In the genomic region with DNA sequence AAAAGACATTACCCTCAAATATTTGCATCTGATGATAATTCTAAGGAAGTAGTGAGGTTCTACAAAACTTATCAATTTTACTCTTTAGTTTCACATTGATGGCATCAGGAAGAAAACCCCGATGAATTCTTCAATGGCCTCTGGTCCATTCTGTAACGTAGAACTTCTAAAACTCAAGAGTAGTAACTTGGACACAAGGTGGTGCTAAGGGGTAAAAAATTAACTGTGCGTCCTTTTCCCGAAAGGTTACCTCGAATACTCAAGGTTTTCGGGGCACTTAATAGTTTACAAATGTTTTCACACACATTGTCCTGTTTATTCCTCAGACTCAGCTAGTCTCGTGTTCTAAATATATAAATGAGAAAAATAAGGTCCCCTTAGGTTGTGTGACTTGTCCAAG, we compare ENCODE assay signal across 14 cellular contexts.
DNase-seq lines count a peak whose midpoint lies in the region; TF ChIP-seq lines count a peak whose summit lies in the region.
"Had no signal": no experiment of that assay in that cellular context is flagged by ENCODE, and none has a peak within 500 bp of the region (broad histone marks: within the 10 kb centered on the region; RNA-seq: fewer than 3 reads in every experiment).

No MANE protein-coding gene starts in this region.

- intact Hi-C loops in uterus (cut with DNase I; ENCODE audit: low total_unique reads) (no loop called here), esophagus squamous epithelium (cut with DNase I) (no loop called here)

- 47 to 56% methylated on average over 7 of the region's 7 CpGs for WGBS in esophagus squamous epithelium, 2 donors

- no peaks in the 10 kb centered on the region for H3K36me3 ChIP-seq in uterus
- no peaks in the 10 kb centered on the region for H3K36me3 ChIP-seq in esophagus squamous epithelium

- H3K27ac ChIP-seq in 22Rv1 (no peak overlapping the region), uterus (no peak overlapping the region), esophagus squamous epithelium (no peak overlapping the region)
- H3K27ac ChIP-seq: epithelial cell of prostate, testis had no signal

- H3K4me1 ChIP-seq in uterus (no peaks in the 10 kb centered on the region), esophagus squamous epithelium (no peaks in the 10 kb centered on the region)
- H3K4me1 ChIP-seq: testis had no signal

- H3K27me3 ChIP-seq in uterus (no peaks in the 10 kb centered on the region), esophagus squamous epithelium (peaks cover 0 to 13% (median 0%) of the 10 kb centered on the region in 4 donors)
- H3K27me3 ChIP-seq: testis had no signal

- TF ChIP-seq CTCF in 22Rv1 (IDR thresholded peaks at IDR 0.05) (peak; percentile 21; the same call in 1 of the 2 replicates), choroid plexus epithelial cell (conservative IDR thresholded peaks at IDR 0.05; ENCODE audit: low read depth, low read length) (peak; percentile 11), uterus (IDR thresholded peaks at IDR 0.05) (no peak), esophagus squamous epithelium (IDR thresholded peaks at IDR 0.05) (peak in 2 of 6 experiments; percentile 17 to 30)

- no peak overlapping the region for H3K4me3 ChIP-seq in choroid plexus epithelial cell (ENCODE audit: low read depth, low read length)
- no peak overlapping the region for H3K4me3 ChIP-seq in uterus
- H3K4me3 ChIP-seq in esophagus squamous epithelium: no peak overlapping the region
- H3K4me3 ChIP-seq: testis had no signal

- TF ChIP-seq POLR2A in uterus (IDR thresholded peaks at IDR 0.05): no peak
- no peak for TF ChIP-seq POLR2A in esophagus squamous epithelium (IDR thresholded peaks at IDR 0.05)

- peak; percentile 6 for DNase-seq in ELR (ENCODE audit: low read depth)
- peak; percentile 39 for DNase-seq in NCI-H748 (lab: John Stamatoyannopoulos, UW; ENCODE audit: unreplicated experiment)
- peak; percentile 1 for DNase-seq in choroid plexus epithelial cell (ENCODE audit: low read depth)
- no peak for DNase-seq in uterus
- no peak for DNase-seq in amniotic stem cell (lab: John Stamatoyannopoulos, UW)
- DNase-seq in esophagus squamous epithelium (lab: John Stamatoyannopoulos, UW): no peak
- DNase-seq in effector CD8-positive, alpha-beta T cell (lab: John Stamatoyannopoulos, UW): no peak
- DNase-seq: activated CD4-positive, alpha-beta T cell treated with anti-CD3 and anti-CD28 coated beads, Interleukin-2, amount 10 ng/mL, durations not matched to agents 7 days and 5 days; CD8-positive, alpha-beta T cell; NCI-H1048; stimulated activated CD4-positive, alpha-beta T cell treated with anti-CD3 and anti-CD28 coated beads, Interleukin-4, amount 100 ng/mL, for 1 hour; testis had no signal

- no peaks in the 10 kb centered on the region for H3K9me3 ChIP-seq in uterus
- no peaks in the 10 kb centered on the region for H3K9me3 ChIP-seq in esophagus squamous epithelium
- H3K9me3 ChIP-seq: testis had no signal

Comparison
In these comparisons a context has a peak if more than half of its experiments do, and no peak if none do; other contexts are left out.
1. CTCF ChIP-seq: peak in 22Rv1 (single experiment) and choroid plexus epithelial cell (single experiment); none in uterus (0 of 4).
2. DNase-seq: peak in ELR (single experiment), NCI-H748 (single experiment) and choroid plexus epithelial cell (single experiment); none in uterus (0 of 2), amniotic stem cell (single experiment), esophagus squamous epithelium (single experiment) and effector CD8-positive, alpha-beta T cell (single experiment).